ENCODE assay signal across 8 cellular contexts in genomic region chr18:3129053-3129864, GRCh38.
DNase-seq lines count a peak whose midpoint lies in the region; ATAC-seq and TF ChIP-seq lines count a peak whose summit lies in the region.

No MANE protein-coding gene starts in this region.

- H3K9me3 ChIP-seq in Karpas-422 (ENCODE audit: low read length) = no peaks in the 10 kb centered on the region
- H3K9me3 ChIP-seq in SK-N-SH = no peaks in the 10 kb centered on the region
- peaks cover 2% of the 10 kb centered on the region for H3K9me3 ChIP-seq in trophoblast cell (ENCODE audit: insufficient read depth, low read depth, low read length)
- no peaks in the 10 kb centered on the region for H3K9me3 ChIP-seq in upper lobe of left lung

- TF ChIP-seq CTCF in SK-N-SH (IDR thresholded peaks at IDR 0.05) (peak; percentile 87), upper lobe of left lung (IDR thresholded peaks at IDR 0.05) (peak; percentile 64 to 82 (median 78))

- H3K4me3 Mint-ChIP-seq in activated naive CD4-positive, alpha-beta T cell treated with anti-CD3 and anti-CD28 coated beads, Interleukin-2, amount 10 ng/mL, durations not matched to agents 7 days and 5 days = no peak overlapping the region

- peaks cover 2% of the 10 kb centered on the region for H3K36me3 Mint-ChIP-seq in activated naive CD4-positive, alpha-beta T cell treated with anti-CD3 and anti-CD28 coated beads, Interleukin-2, amount 10 ng/mL, durations not matched to agents 7 days and 5 days

- POLR2A ChIA-PET in SK-N-SH (lab: Yijun Ruan, JAX) = no interaction called here

- TF ChIP-seq RAD21 in SK-N-SH (IDR thresholded peaks at IDR 0.05; ENCODE audit: low read length) = peak; percentile 71

- no peaks in the 10 kb centered on the region for H3K79me1 ChIP-seq in trophoblast cell (ENCODE audit: low read length)

- H3K27me3 ChIP-seq in Karpas-422 (ENCODE audit: low read length) = no peaks in the 10 kb centered on the region
- no peaks in the 10 kb centered on the region for H3K27me3 ChIP-seq in SK-N-SH (ENCODE audit: insufficient read depth)
- no peaks in the 10 kb centered on the region for H3K27me3 ChIP-seq in trophoblast cell (ENCODE audit: insufficient read depth, low read length)
- no peaks in the 10 kb centered on the region for H3K27me3 ChIP-seq in upper lobe of left lung

- peaks cover 3% of the 10 kb centered on the region for H3K9me3 Mint-ChIP-seq in activated naive CD4-positive, alpha-beta T cell treated with anti-CD3 and anti-CD28 coated beads, Interleukin-2, amount 10 ng/mL, durations not matched to agents 7 days and 5 days

- no peak overlapping the region for H2AK5ac ChIP-seq in trophoblast cell (ENCODE audit: low read length)

- H3K27ac Mint-ChIP-seq in activated naive CD4-positive, alpha-beta T cell treated with anti-CD3 and anti-CD28 coated beads, Interleukin-2, amount 10 ng/mL, durations not matched to agents 7 days and 5 days = no peak overlapping the region

- ATAC-seq in GM21717 (IDR thresholded peaks at IDR 0.05; ENCODE audit: unreplicated experiment) (peak; percentile 88), upper lobe of left lung (ENCODE audit: low FRiP score in 2 of 2) (peak; percentile 82 to 95)

- H3K36me3 ChIP-seq in Karpas-422 (ENCODE audit: insufficient read depth, low read length) = no peaks in the 10 kb centered on the region
- no peaks in the 10 kb centered on the region for H3K36me3 ChIP-seq in SK-N-SH (replicated peaks in 1 of 2; ENCODE audit: control insufficient read depth in 1 of 2, insufficient read depth in 2 of 2, low read length in 1 of 2)
- H3K36me3 ChIP-seq in trophoblast cell (ENCODE audit: control insufficient read depth in 1 of 2, insufficient read depth in 2 of 2, low read length in 2 of 2) = no peaks in the 10 kb centered on the region
- no peaks in the 10 kb centered on the region for H3K36me3 ChIP-seq in upper lobe of left lung

- H2AFZ ChIP-seq in Karpas-422 (ENCODE audit: low read length) = peak overlapping the region; percentile 72; the same call in 1 of the 2 replicates
- H2AFZ ChIP-seq in SK-N-SH (ENCODE audit: low read depth) = no peak overlapping the region
- H2AFZ ChIP-seq in trophoblast cell (ENCODE audit: insufficient read depth, low read length, poor library complexity) = no peak overlapping the region

- H3K4me3 ChIP-seq in Karpas-422 (ENCODE audit: low read length) (peak overlapping the region; percentile 27; the same call in 1 of the 2 replicates), SK-N-SH (ENCODE audit: low read depth in 2 of 2, low read length in 1 of 2) (no peak overlapping the region; a peak in 1 of 4 replicates), trophoblast cell (ENCODE audit: low read depth, low read length) (no peak overlapping the region), upper lobe of left lung (no peak overlapping the region)

- no peaks in the 10 kb centered on the region for H3F3A ChIP-seq in SK-N-SH (replicated peaks; ENCODE audit: insufficient read depth)

- TF ChIP-seq EP300 in SK-N-SH (IDR thresholded peaks at IDR 0.05; ENCODE audit: borderline replicate concordance in 1 of 2, low read depth in 1 of 2, low read length in 1 of 2) (no peak), upper lobe of left lung (IDR thresholded peaks at IDR 0.05) (no peak)

- no peak overlapping the region for H2BK120ac ChIP-seq in trophoblast cell (ENCODE audit: insufficient read depth, low read length, poor library complexity)

- no peak overlapping the region for H3K27ac ChIP-seq in Karpas-422 (ENCODE audit: low read length)
- H3K27ac ChIP-seq in SK-N-SH (ENCODE audit: low read depth in 2 of 2, low read length in 1 of 2) = no peak overlapping the region
- H3K27ac ChIP-seq in trophoblast cell (ENCODE audit: low read depth, low read length) = no peak overlapping the region
- H3K27ac ChIP-seq in upper lobe of left lung = no peak overlapping the region

- no peak overlapping the region for H2BK5ac ChIP-seq in trophoblast cell (ENCODE audit: low read depth, low read length, poor library complexity)

- H4K12ac ChIP-seq in trophoblast cell (ENCODE audit: low read depth, low read length) = no peak overlapping the region

- H3K14ac ChIP-seq in trophoblast cell (ENCODE audit: low read length) = no peak overlapping the region

- H2BK12ac ChIP-seq in trophoblast cell (ENCODE audit: low read length) = no peak overlapping the region

- H4K91ac ChIP-seq in trophoblast cell (ENCODE audit: low read depth, low read length) = no peak overlapping the region

- H3K9me2 ChIP-seq in Karpas-422 (replicated peaks; ENCODE audit: insufficient read depth, low read length) (no peaks in the 10 kb centered on the region), SK-N-SH (no peaks in the 10 kb centered on the region)

- WGBS in SK-N-SH (ENCODE audit: low lambda C conversion rate) = 37% methylated on average over 14 of the region's 16 CpGs
- WGBS in trophoblast cell (ENCODE audit: extremely low coverage, insufficient coverage, insufficient read length) = no CpG with 5 or more reads among the region's 16 CpGs
- WGBS in upper lobe of left lung, 2 donors = 22 to 23% methylated on average over 16 of the region's 16 CpGs

- DNase-seq in EH (ENCODE audit: low read depth) (peak; percentile 77), Karpas-422 (peak; percentile 89), SK-N-SH (peak; percentile 84), glomerular visceral epithelial cell (ENCODE audit: extremely low spot score) (peak; percentile 67), trophoblast cell (peak; percentile 83 to 89), upper lobe of left lung (peak; percentile 84 to 88)
- peak; percentile 89 for DNase-seq in activated naive CD4-positive, alpha-beta T cell treated with anti-CD3 and anti-CD28 coated beads, Interleukin-2, amount 10 ng/mL, durations not matched to agents 7 days and 5 days

- H3K4me1 Mint-ChIP-seq in activated naive CD4-positive, alpha-beta T cell treated with anti-CD3 and anti-CD28 coated beads, Interleukin-2, amount 10 ng/mL, durations not matched to agents 7 days and 5 days = peaks cover 10% of the 10 kb centered on the region

- no peaks in the 10 kb centered on the region for H3K79me2 ChIP-seq in Karpas-422 (ENCODE audit: low read length)
- H3K79me2 ChIP-seq in SK-N-SH (ENCODE audit: insufficient read depth) = no peaks in the 10 kb centered on the region
- H3K79me2 ChIP-seq in trophoblast cell (ENCODE audit: control insufficient read depth, insufficient read depth, low read length, poor library complexity) = no peaks in the 10 kb centered on the region

- H4K20me1 ChIP-seq in Karpas-422 (ENCODE audit: insufficient read depth, low read depth, low read length) (no peaks in the 10 kb centered on the region), SK-N-SH (ENCODE audit: insufficient read depth) (no peaks in the 10 kb centered on the region)

- no peak overlapping the region for H3K4ac ChIP-seq in trophoblast cell (ENCODE audit: low read depth, low read length)

- H3K9ac ChIP-seq in Karpas-422 (ENCODE audit: low read length) (no peak overlapping the region), SK-N-SH (no peak overlapping the region), trophoblast cell (ENCODE audit: low read length) (no peak overlapping the region)

- no peak overlapping the region for H3K23ac ChIP-seq in trophoblast cell (ENCODE audit: low read length)

- no peak for TF ChIP-seq POLR2A in upper lobe of left lung (IDR thresholded peaks at IDR 0.05)

- no peak overlapping the region for H3K18ac ChIP-seq in trophoblast cell (ENCODE audit: low read length)

- peaks cover 3% of the 10 kb centered on the region for H3K27me3 Mint-ChIP-seq in activated naive CD4-positive, alpha-beta T cell treated with anti-CD3 and anti-CD28 coated beads, Interleukin-2, amount 10 ng/mL, durations not matched to agents 7 days and 5 days

- H3K4me1 ChIP-seq in Karpas-422 (ENCODE audit: low read length) = peaks cover 11% of the 10 kb centered on the region
- peaks cover 0 to 2% of the 10 kb centered on the region in 2 experiments; a peak in 2 of 4 replicates for H3K4me1 ChIP-seq in SK-N-SH (ENCODE audit: control insufficient read depth in 1 of 2, insufficient read depth in 2 of 2, low read depth in 1 of 2, low read length in 1 of 2)
- no peaks in the 10 kb centered on the region for H3K4me1 ChIP-seq in trophoblast cell (ENCODE audit: control insufficient read depth in 1 of 2, insufficient read depth in 2 of 2, low read length in 2 of 2)
- no peaks in the 10 kb centered on the region for H3K4me1 ChIP-seq in upper lobe of left lung

- H3K4me2 ChIP-seq in Karpas-422 (ENCODE audit: low read depth, low read length, poor library complexity, severe bottlenecking) = peak overlapping the region; percentile 56
- H3K4me2 ChIP-seq in SK-N-SH = no peak overlapping the region
- no peak overlapping the region for H3K4me2 ChIP-seq in trophoblast cell (ENCODE audit: low read length)

- CTCF ChIA-PET in SK-N-SH (lab: Yijun Ruan, JAX) = interaction anchor here (0.6 to 3.5 kb wide), 42 partner anchors 9 to 485 kb away, joined by 3 to 21 read pairs (median 4); no protein-coding TSS in a partner anchor
- CTCF ChIA-PET in activated naive CD4-positive, alpha-beta T cell treated with anti-CD3 and anti-CD28 coated beads, Interleukin-2, amount 10 ng/mL, durations not matched to agents 7 days and 5 days (lab: Charles Lee) = interaction anchor here (0.6 to 5.4 kb wide), 44 partner anchors 8 to 205 kb away, joined by 3 to 95 read pairs (median 4); partner anchors contain the start of gene MYL12A

- no peak overlapping the region for H4K8ac ChIP-seq in trophoblast cell (ENCODE audit: low read depth, low read length)

TF ChIP-seq in SK-N-SH, 30 proteins besides CTCF, POLR2A, EP300 and RAD21 (continues in another document):
- peak; percentile 87 for TF ChIP-seq SMC3 (IDR thresholded peaks at IDR 0.05; ENCODE audit: low read depth, low read length)
- 0 out of 2 replicates have a peak, but pooled peaks have one; percentile 12 for TF ChIP-seq RCOR1 (IDR thresholded peaks at IDR 0.05; ENCODE audit: low read length)
- TF ChIP-seq FOXJ3 (CRISPR knock-in tag; IDR thresholded peaks at IDR 0.05) = no peak
